In genomic region chr6:156427345-156427744, GRCh38 we compare ENCODE assay signal across 10 cellular contexts.
DNase-seq lines count a peak whose midpoint lies in the region; ATAC-seq and TF ChIP-seq lines count a peak whose summit lies in the region.
"Had no signal": no experiment of that assay in that cellular context is flagged by ENCODE, and none has a peak within 500 bp of the region (broad histone marks: within the 10 kb centered on the region; RNA-seq: fewer than 3 reads in every experiment).

No MANE protein-coding gene starts in this region.

- peaks cover 16% of the 10 kb centered on the region for H3K9me3 Mint-ChIP-seq in HFFc6

- no peak overlapping the region for H3K4me3 Mint-ChIP-seq in HFFc6
- H3K4me3 Mint-ChIP-seq: mesothelial cell of epicardium had no signal

- H3K4me3 ChIP-seq in foreskin fibroblast (ENCODE audit: low read depth in 1 of 2, low read length in 2 of 2) = no peak overlapping the region
- H3K4me3 ChIP-seq in skeletal muscle cell (ENCODE audit: low read depth, low read length) = no peak overlapping the region

- peaks cover 5% of the 10 kb centered on the region; the same call in 1 of the 2 replicates for H3K36me3 Mint-ChIP-seq in HFFc6 (ENCODE audit: low read depth)
- H3K36me3 Mint-ChIP-seq: activated naive CD4-positive, alpha-beta T cell treated with anti-CD3 and anti-CD28 coated beads, Interleukin-2, amount 50 U/mL, for 72 hours; mesothelial cell of epicardium had no signal

- peaks cover 10% of the 10 kb centered on the region; the same call in 1 of the 2 replicates for H3K4me1 Mint-ChIP-seq in HFFc6 (ENCODE audit: low read depth)
- H3K4me1 Mint-ChIP-seq: mesothelial cell of epicardium had no signal

- ATAC-seq in SK-N-SH treated with all-trans-retinoic acid at 6 μM for 48 hours (peak; percentile 64), GM18519 (IDR thresholded peaks at IDR 0.05; ENCODE audit: low FRiP score, unreplicated experiment) (no peak), GM21786 (IDR thresholded peaks at IDR 0.05; ENCODE audit: unreplicated experiment) (no peak), HG03025 (IDR thresholded peaks at IDR 0.05; ENCODE audit: low FRiP score, unreplicated experiment) (no peak)

- TF ChIP-seq CTCF in HFFc6 (IDR thresholded peaks at IDR 0.05) (no peak), foreskin fibroblast (IDR thresholded peaks at IDR 0.05; ENCODE audit: low read depth, low read length) (no peak)

- H3K27ac Mint-ChIP-seq in HFFc6 = no peak overlapping the region
- H3K27ac Mint-ChIP-seq: activated naive CD4-positive, alpha-beta T cell treated with anti-CD3 and anti-CD28 coated beads, Interleukin-2, amount 50 U/mL, for 72 hours; mesothelial cell of epicardium had no signal

- no peaks in the 10 kb centered on the region for H3K27me3 Mint-ChIP-seq in HFFc6 (ENCODE audit: insufficient read depth)

- peak; percentile 2 for DNase-seq in HFFc6
- peak; percentile 73 to 83 for DNase-seq in foreskin fibroblast
- DNase-seq in skeletal muscle cell (ENCODE audit: low read depth) = peak; percentile 75
- DNase-seq in stimulated activated CD8-positive, alpha-beta memory T cell treated with anti-CD3 and anti-CD28 coated beads, Interleukin-4, amount 100 ng/mL, for 48 hours = no peak

TF ChIP-seq in SK-N-SH treated with all-trans-retinoic acid at 6 μM for 48 hours, 23 proteins besides CTCF, POLR2A, EP300 and RAD21:
- TF ChIP-seq BACH2 (CRISPR knock-in tag; IDR thresholded peaks at IDR 0.05; ENCODE audit: borderline replicate concordance) (no peak), TCF4 (CRISPR knock-in tag; IDR thresholded peaks at IDR 0.05; ENCODE audit: borderline replicate concordance) (no peak), TOX (CRISPR knock-in tag; IDR thresholded peaks at IDR 0.05; ENCODE audit: borderline replicate concordance) (no peak), ARNTL (CRISPR knock-in tag; IDR thresholded peaks at IDR 0.05; ENCODE audit: borderline replicate concordance, low read depth) (no peak), ZC3H10 (CRISPR knock-in tag; IDR thresholded peaks at IDR 0.05) (no peak), ZNF565 (CRISPR knock-in tag; conservative IDR thresholded peaks at IDR 0.05; ENCODE audit: low read depth) (no peak), CSRNP3 (CRISPR knock-in tag; IDR thresholded peaks at IDR 0.05) (no peak), RARB (CRISPR knock-in tag; IDR thresholded peaks at IDR 0.05) (no peak), TSHZ2 (CRISPR knock-in tag; IDR thresholded peaks at IDR 0.05) (no peak), CSDC2 (CRISPR knock-in tag; IDR thresholded peaks at IDR 0.05) (no peak), GLIS3 (CRISPR knock-in tag; IDR thresholded peaks at IDR 0.05) (no peak), ZFP3 (CRISPR knock-in tag; IDR thresholded peaks at IDR 0.05) (no peak), CREB5 (CRISPR knock-in tag; IDR thresholded peaks at IDR 0.05; ENCODE audit: low read depth) (no peak)
TF ChIP-seq in SK-N-SH treated with all-trans-retinoic acid at 6 μM for 48 hours: peak in this region for 0.
